10 cellular contexts compared by ENCODE assay signal in the genomic region with DNA sequence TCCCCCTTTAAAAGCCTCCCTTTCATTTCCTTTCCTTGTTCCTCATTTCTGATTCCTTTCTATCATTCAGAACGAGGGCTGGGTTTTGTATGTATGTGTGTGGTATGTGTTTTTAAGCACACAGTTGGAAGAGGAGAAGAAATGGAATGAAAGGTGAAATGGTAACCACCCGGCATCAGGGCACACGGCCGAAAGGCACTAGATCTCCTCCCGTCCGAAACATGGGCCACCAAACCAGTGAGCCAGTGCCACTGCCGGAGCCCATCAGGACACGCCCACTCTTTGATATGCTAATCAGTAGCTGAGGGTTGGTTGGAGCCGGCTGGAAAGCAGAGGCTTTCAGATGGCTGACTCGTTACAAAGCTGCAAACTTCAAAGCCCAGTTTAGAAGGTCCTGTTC.
DNase-seq lines count a peak whose midpoint lies in the region; ATAC-seq and TF ChIP-seq lines count a peak whose summit lies in the region.
"Had no signal": no experiment of that assay in that cellular context is flagged by ENCODE, and none has a peak within 500 bp of the region (broad histone marks: within the 10 kb centered on the region; RNA-seq: fewer than 3 reads in every experiment).

No MANE protein-coding gene starts in this region.

- H3K27me3 ChIP-seq in cardiac muscle cell (no peaks in the 10 kb centered on the region), testis (no peaks in the 10 kb centered on the region)
- H3K27me3 ChIP-seq: upper lobe of left lung had no signal

- DNase-seq in Right ventricle myocardium superior (peak; percentile 53), cardiac septum (ENCODE audit: low spot score) (no peak), RPMI8226 (peak; percentile 46), cardiac muscle cell (ENCODE audit: low read depth in 1 of 2, low spot score in 1 of 2) (peak; percentile 11 to 46), testis (peak; percentile 60), activated gamma-delta T cell (lab: John Stamatoyannopoulos, UW) (no peak)
- no peak for DNase-seq in activated CD8-positive, alpha-beta memory T cell treated with anti-CD3 and anti-CD28 coated beads, Interleukin-2, amount 10 ng/mL, durations not matched to agents 7 days and 5 days
- DNase-seq: DMS153 had no signal

- CTCF ChIA-PET in activated CD8-positive, alpha-beta memory T cell treated with anti-CD3 and anti-CD28 coated beads, Interleukin-2, amount 10 ng/mL, durations not matched to agents 7 days and 5 days (lab: Charles Lee) = no interaction called here

- peak; percentile 73 for ATAC-seq in Right ventricle myocardium superior (ENCODE audit: poor library complexity)
- no peak for ATAC-seq in HG02870 (IDR thresholded peaks at IDR 0.05; ENCODE audit: unreplicated experiment)
- no peak for ATAC-seq in activated CD8-positive, alpha-beta memory T cell treated with anti-CD3 and anti-CD28 coated beads, Interleukin-2, amount 10 ng/mL, durations not matched to agents 7 days and 5 days

- H3K36me3 ChIP-seq in cardiac muscle cell (no peaks in the 10 kb centered on the region), testis (ENCODE audit: low read depth, missing control alignments) (no peaks in the 10 kb centered on the region)
- H3K36me3 ChIP-seq: upper lobe of left lung had no signal

- TF ChIP-seq CTCF in cardiac muscle cell (IDR thresholded peaks at IDR 0.05; ENCODE audit: low read depth, low read length) = no peak
- no peak for TF ChIP-seq CTCF in testis (IDR thresholded peaks at IDR 0.05)

- H3K27me3 Mint-ChIP-seq in activated CD8-positive, alpha-beta memory T cell treated with anti-CD3 and anti-CD28 coated beads, Interleukin-2, amount 10 ng/mL, durations not matched to agents 7 days and 5 days = peaks cover 16% of the 10 kb centered on the region

- H3K4me1 ChIP-seq in cardiac muscle cell (ENCODE audit: low read depth) = no peaks in the 10 kb centered on the region
- peaks cover 9% of the 10 kb centered on the region for H3K4me1 ChIP-seq in testis

- H3K27ac Mint-ChIP-seq in activated CD8-positive, alpha-beta memory T cell treated with anti-CD3 and anti-CD28 coated beads, Interleukin-2, amount 10 ng/mL, durations not matched to agents 7 days and 5 days = no peak overlapping the region

- no peak overlapping the region for H3K4me3 ChIP-seq in cardiac muscle cell
- H3K4me3 ChIP-seq in testis = no peak overlapping the region
- H3K4me3 ChIP-seq: upper lobe of left lung had no signal

- no peaks in the 10 kb centered on the region for H3K9me3 Mint-ChIP-seq in activated CD8-positive, alpha-beta memory T cell treated with anti-CD3 and anti-CD28 coated beads, Interleukin-2, amount 10 ng/mL, durations not matched to agents 7 days and 5 days (ENCODE audit: low read depth)

- peaks cover 4% of the 10 kb centered on the region for H3K36me3 Mint-ChIP-seq in activated CD8-positive, alpha-beta memory T cell treated with anti-CD3 and anti-CD28 coated beads, Interleukin-2, amount 10 ng/mL, durations not matched to agents 7 days and 5 days

- H3K4me1 Mint-ChIP-seq in activated CD8-positive, alpha-beta memory T cell treated with anti-CD3 and anti-CD28 coated beads, Interleukin-2, amount 10 ng/mL, durations not matched to agents 7 days and 5 days = peaks cover 22% of the 10 kb centered on the region

- TF ChIP-seq POLR2A in testis (IDR thresholded peaks at IDR 0.05) = no peak

- 16 to 29% methylated on average over 10 of the region's 10 CpGs for WGBS in testis, 2 donors

- no peak overlapping the region for H3K4me3 Mint-ChIP-seq in activated CD8-positive, alpha-beta memory T cell treated with anti-CD3 and anti-CD28 coated beads, Interleukin-2, amount 10 ng/mL, durations not matched to agents 7 days and 5 days

- no peak overlapping the region for H3K27ac ChIP-seq in cardiac muscle cell
- no peak overlapping the region for H3K27ac ChIP-seq in testis
- H3K27ac ChIP-seq: upper lobe of left lung had no signal

- H3K9me3 ChIP-seq in cardiac muscle cell (ENCODE audit: low read depth) = no peaks in the 10 kb centered on the region
- no peaks in the 10 kb centered on the region for H3K9me3 ChIP-seq in testis
- H3K9me3 ChIP-seq: upper lobe of left lung had no signal

- intact Hi-C loops in Right ventricle myocardium superior (cut with DNase I) (no loop called here), cardiac septum (cut with DNase I) (no loop called here), testis (cut with DNase I; ENCODE audit: low total_unique reads) (no loop called here)

Comparison
In these comparisons a context has a peak if more than half of its experiments do, and no peak if none do; other contexts are left out.
1. DNase-seq: peak in Right ventricle myocardium superior (single experiment), RPMI8226 (single experiment), cardiac muscle cell (2 of 2) and testis (single experiment); none in cardiac septum (single experiment), activated gamma-delta T cell (single experiment) and activated CD8-positive, alpha-beta memory T cell treated with anti-CD3 and anti-CD28 coated beads, Interleukin-2, amount 10 ng/mL, durations not matched to agents 7 days and 5 days (single experiment).